12 cellular contexts compared by ENCODE assay signal in the genomic region with DNA sequence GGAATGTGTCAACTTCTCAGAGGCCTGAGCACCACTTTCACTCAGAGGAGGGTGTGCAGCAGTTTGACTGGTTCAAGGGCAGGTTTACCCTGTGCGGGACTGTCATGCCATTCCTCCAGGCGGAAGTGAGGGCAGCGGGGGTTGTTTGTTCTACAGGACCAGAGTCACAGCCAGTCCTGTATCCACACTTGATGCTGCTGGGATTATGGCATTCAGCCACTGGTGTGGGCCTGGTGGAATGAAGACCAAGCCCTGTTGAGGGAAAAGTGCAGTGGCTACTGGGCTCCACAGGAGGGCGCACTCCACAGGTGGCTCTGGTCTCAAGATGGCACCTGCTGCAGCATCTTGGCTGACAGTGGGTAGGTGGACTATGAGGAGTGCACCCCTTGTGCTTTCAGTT. TPM values are rescaled to one million over a fixed set of nuclear protein-coding genes. Genes with fewer than 3 reads are reported as not detected.
DNase-seq lines count a peak whose midpoint lies in the region; ATAC-seq and TF ChIP-seq lines count a peak whose summit lies in the region.
"Had no signal": no experiment of that assay in that cellular context is flagged by ENCODE, and none has a peak within 500 bp of the region (broad histone marks: within the 10 kb centered on the region; RNA-seq: fewer than 3 reads in every experiment).

No MANE protein-coding gene starts in this region.

- in situ Hi-C loops in GM23248 (cut with MboI): no loop called here

- H4K20me1 ChIP-seq in SU-DHL-6 (ENCODE audit: low read depth, low read length): no peaks in the 10 kb centered on the region
- no peaks in the 10 kb centered on the region for H4K20me1 ChIP-seq in GM23248 (ENCODE audit: insufficient read depth)

- H2AFZ ChIP-seq in SU-DHL-6 (ENCODE audit: low read depth, low read length, severe bottlenecking) (no peak overlapping the region), GM23248 (no peak overlapping the region)

- no peaks in the 10 kb centered on the region for H3K9me3 ChIP-seq in SU-DHL-6 (ENCODE audit: insufficient read depth, low read length)
- H3K9me3 ChIP-seq in GM23248 (ENCODE audit: low read depth): no peaks in the 10 kb centered on the region

- ATAC-seq in GM18861 (IDR thresholded peaks at IDR 0.05; ENCODE audit: unreplicated experiment): no peak

- H3K27ac ChIP-seq in SU-DHL-6 (ENCODE audit: low read depth, low read length) (no peak overlapping the region), GM23248 (no peak overlapping the region)

- WGBS in GM23248 (ENCODE audit: low coverage in 1 of 2, low lambda C conversion rate in 2 of 2, missing lambda C conversion rate in 2 of 2), 2 experiments: 44 to 54% methylated on average over 4 of the region's 4 CpGs

- no peaks in the 10 kb centered on the region for H3F3A ChIP-seq in SU-DHL-6 (ENCODE audit: insufficient read depth)
- H3F3A ChIP-seq in GM23248 (ENCODE audit: insufficient read depth): no peaks in the 10 kb centered on the region

- TF ChIP-seq CTCF in SU-DHL-6 (IDR thresholded peaks at IDR 0.05; ENCODE audit: insufficient read depth, low read length, poor library complexity, severe bottlenecking): peak; percentile 26

- H3K9ac ChIP-seq in SU-DHL-6 (ENCODE audit: low read length) (no peak overlapping the region), GM23248 (no peak overlapping the region)

- DNase-seq in stimulated activated CD4-positive, alpha-beta T cell treated with anti-CD3 and anti-CD28 coated beads, Interleukin-15, amount 100 ng/mL, for 24 hours: peak; percentile 6
- DNase-seq in stimulated activated CD4-positive, alpha-beta T cell treated with anti-CD3 and anti-CD28 coated beads, Interleukin-12 subunit alpha, Interleukin-12 subunit beta, amount 100 ng/mL, for 4 hours: no peak
- DNase-seq in iPS DF 4.7 (ENCODE audit: extremely low read depth, low spot score) (peak; percentile 36), GM23248 (no peak), COLO668 (lab: John Stamatoyannopoulos, UW; ENCODE audit: unreplicated experiment) (no peak), GM03348 (ENCODE audit: low spot score) (no peak)
- DNase-seq: activated B cell treated with CpG ODN at 0.5 μM for 24 hours, head of caudate nucleus, Kasumi-1 had no signal

- no peaks in the 10 kb centered on the region for H3K4me1 ChIP-seq in GM23248 (ENCODE audit: insufficient read depth)

- H3K9me2 ChIP-seq in SU-DHL-6 (replicated peaks; ENCODE audit: insufficient read depth, low read length): no peaks in the 10 kb centered on the region
- H3K9me2 ChIP-seq in GM23248 (ENCODE audit: insufficient read depth): no peaks in the 10 kb centered on the region

- H3K27me3 ChIP-seq in SU-DHL-6 (ENCODE audit: low read length): no peaks in the 10 kb centered on the region
- 0 out of 2 replicates have a peak, but pooled peaks cover 10% of the 10 kb centered on the region for H3K27me3 ChIP-seq in GM23248 (replicated peaks; ENCODE audit: insufficient read depth)

- H3K4me3 ChIP-seq in SU-DHL-6 (ENCODE audit: insufficient read depth, low read length, poor library complexity, severe bottlenecking): no peak overlapping the region
- no peak overlapping the region for H3K4me3 ChIP-seq in GM23248

- H3K79me2 ChIP-seq in SU-DHL-6 (ENCODE audit: insufficient read depth, low read length) (no peaks in the 10 kb centered on the region), GM23248 (ENCODE audit: insufficient read depth) (no peaks in the 10 kb centered on the region)

- no peak overlapping the region for H3K4me2 ChIP-seq in SU-DHL-6 (ENCODE audit: low read depth, low read length, poor library complexity, severe bottlenecking)
- H3K4me2 ChIP-seq in GM23248 (ENCODE audit: unreplicated experiment): no peak overlapping the region

- H3K36me3 ChIP-seq in SU-DHL-6 (ENCODE audit: low read length) (no peaks in the 10 kb centered on the region), GM23248 (ENCODE audit: low read depth) (no peaks in the 10 kb centered on the region)

RNA-seq across cellular contexts. Expression of a gene that starts 14.8 kb away (rescaled TPM):
- total RNA-seq in GM23248 (2014; rRNA removed; shearing (Covaris generic)): not detected in 2 replicates
- polyA plus RNA-seq in GM23248 (2016; fragmentation: Nextera tagmentation; extraction: Ambion mirVana): not detected in 2 replicates
- total RNA-seq: activated B cell treated with CpG ODN at 0.5 μM for 24 hours; CD4-positive, CD25-positive, alpha-beta regulatory T cell had no signal
- polyA plus RNA-seq: CD4-positive, CD25-positive, alpha-beta regulatory T cell had no signal

RNA-seq across cellular contexts. Expression of a gene that starts 18.4 kb away (rescaled TPM):
- total RNA-seq in GM23248 (2014; rRNA removed; shearing (Covaris generic)): 1.7 TPM in 1 of 2 replicates, not detected in the other
- polyA plus RNA-seq in GM23248 (2016; fragmentation: Nextera tagmentation; extraction: Ambion mirVana): 3.4 and 3.7 TPM in 2 replicates
- total RNA-seq: activated B cell treated with CpG ODN at 0.5 μM for 24 hours; CD4-positive, CD25-positive, alpha-beta regulatory T cell had no signal
- polyA plus RNA-seq: CD4-positive, CD25-positive, alpha-beta regulatory T cell had no signal

RNA-seq across cellular contexts. Expression of a gene that starts 29.2 kb away (rescaled TPM):
- total RNA-seq in GM23248 (2014; rRNA removed; shearing (Covaris generic)): not detected in 2 replicates
- not detected in 2 replicates for polyA plus RNA-seq in GM23248 (2016; fragmentation: Nextera tagmentation; extraction: Ambion mirVana)
- total RNA-seq: activated B cell treated with CpG ODN at 0.5 μM for 24 hours; CD4-positive, CD25-positive, alpha-beta regulatory T cell had no signal
- polyA plus RNA-seq: CD4-positive, CD25-positive, alpha-beta regulatory T cell had no signal

Comparison
In these comparisons a context has a peak if more than half of its experiments do, and no peak if none do; other contexts are left out.
1. DNase-seq: peak in stimulated activated CD4-positive, alpha-beta T cell treated with anti-CD3 and anti-CD28 coated beads, Interleukin-15, amount 100 ng/mL, for 24 hours (single experiment) and iPS DF 4.7 (single experiment); none in stimulated activated CD4-positive, alpha-beta T cell treated with anti-CD3 and anti-CD28 coated beads, Interleukin-12 subunit alpha, Interleukin-12 subunit beta, amount 100 ng/mL, for 4 hours (single experiment), GM23248 (single experiment), COLO668 (single experiment) and GM03348 (single experiment).